ENCODE assay signal across 15 cellular contexts in genomic region chr2:111176388-111176787, GRCh38.
"Had no signal": no experiment of that assay in that cellular context is flagged by ENCODE, and none has a peak within 500 bp of the region (broad histone marks: within the 10 kb centered on the region; RNA-seq: fewer than 3 reads in every experiment).

No MANE protein-coding gene starts in this region.

- H3K27ac Mint-ChIP-seq: activated CD8-positive, alpha-beta T cell treated with anti-CD3 and anti-CD28 coated beads, Interleukin-2, amount 10 ng/mL, durations not matched to agents 7 days and 5 days; endodermal cell; memory B cell; nephron progenitor cell; T-helper 1 cell treated with Interleukin-12 subunit alpha and Interleukin-12 subunit beta and Interleukin-4 antibody, amounts not matched to agents 30 μg/mL and 1 μg/mL, for 36 hours; WTC11 had no signal

- H3K27ac ChIP-seq: uterus had no signal

- H3K36me3 ChIP-seq: thyroid gland, uterus had no signal

- ATAC-seq: activated CD8-positive, alpha-beta T cell treated with anti-CD3 and anti-CD28 coated beads, Interleukin-2, amount 10 ng/mL, durations not matched to agents 7 days and 5 days; WTC11 had no signal

- DNase-seq: activated CD4-positive, alpha-beta T cell treated with anti-CD3 and anti-CD28 coated beads for 48 hours; activated CD8-positive, alpha-beta T cell treated with anti-CD3 and anti-CD28 coated beads, Interleukin-2, amount 10 ng/mL, durations not matched to agents 7 days and 5 days; activated naive CD4-positive, alpha-beta T cell treated with Interleukin-2 at 50 U/mL for 16 hours; endodermal cell; hypothalamus; nephron progenitor cell; stimulated activated CD4-positive, alpha-beta T cell treated with anti-CD3 and anti-CD28 coated beads, Interleukin-4, amount 100 ng/mL, for 1 hour; stimulated activated CD8-positive, alpha-beta memory T cell treated with anti-CD3 and anti-CD28 coated beads, Interleukin-4, amount 100 ng/mL, for 48 hours; uterus had no signal

- H3K27me3 ChIP-seq: thyroid gland, uterus had no signal

- H3K9me3 ChIP-seq: thyroid gland, uterus had no signal

- H3K4me1 Mint-ChIP-seq: central memory CD8-positive, alpha-beta T cell; memory B cell had no signal

- H3K4me3 Mint-ChIP-seq: activated CD8-positive, alpha-beta T cell treated with anti-CD3 and anti-CD28 coated beads, Interleukin-2, amount 10 ng/mL, durations not matched to agents 7 days and 5 days; central memory CD8-positive, alpha-beta T cell; dendritic cell treated with granulocyte-macrophage colony-stimulating factor and Interleukin-4, amounts not matched to agents 40 ng/mL and 50 ng/mL, for 4 days; endodermal cell; memory B cell; nephron progenitor cell; T-helper 1 cell treated with Interleukin-12 subunit alpha and Interleukin-12 subunit beta and Interleukin-4 antibody, amounts not matched to agents 30 μg/mL and 1 μg/mL, for 36 hours; WTC11 had no signal

- H3K4me3 ChIP-seq: thyroid gland, uterus had no signal

- H3K4me1 ChIP-seq: uterus had no signal

- H3K9me3 Mint-ChIP-seq: central memory CD8-positive, alpha-beta T cell; dendritic cell treated with granulocyte-macrophage colony-stimulating factor and Interleukin-4, amounts not matched to agents 40 ng/mL and 50 ng/mL, for 4 days; endodermal cell; memory B cell; nephron progenitor cell; T-helper 1 cell treated with Interleukin-12 subunit alpha and Interleukin-12 subunit beta and Interleukin-4 antibody, amounts not matched to agents 30 μg/mL and 1 μg/mL, for 36 hours; WTC11 had no signal
